1 cellular context compared by ENCODE assay signal in genomic region chr9:132669636-132670358, GRCh38.
TF ChIP-seq lines count a peak whose summit lies in the region.

Gene DDX31 (minus strand): TSS chr9:132669983. CDS start chr9:132669934, 49 bp downstream.

TF ChIP-seq in HepG2, 621 proteins besides CTCF, POLR2A, EP300 and RAD21 (continued from another document and continues in another):
- TF ChIP-seq ETS1 (CRISPR knock-in tag; IDR thresholded peaks at IDR 0.05) (0 out of 2 replicates have a peak, but pooled peaks have one; percentile 59), NR2C2 (CRISPR knock-in tag; IDR thresholded peaks at IDR 0.05; ENCODE audit: borderline replicate concordance) (no peak; the same call in none of the 2 replicates), IKZF1 (IDR thresholded peaks at IDR 0.05) (no peak), ZNF740 (CRISPR knock-in tag; IDR thresholded peaks at IDR 0.05) (peak; percentile 44; the same call in 1 of the 2 replicates), KIAA2018 (CRISPR knock-in tag; IDR thresholded peaks at IDR 0.05; ENCODE audit: borderline replicate concordance) (peak; percentile 79; the same call in 1 of the 2 replicates), ZNF772 (CRISPR knock-in tag; IDR thresholded peaks at IDR 0.05) (peak; percentile 97), SIX1 (CRISPR knock-in tag; IDR thresholded peaks at IDR 0.05; ENCODE audit: borderline replicate concordance) (0 out of 2 replicates have a peak, but pooled peaks have one; percentile 7), ZNF574 (CRISPR knock-in tag; IDR thresholded peaks at IDR 0.05) (peak; percentile 86), RERE (CRISPR knock-in tag; IDR thresholded peaks at IDR 0.05; ENCODE audit: low read depth) (no peak), ZMYM2 (CRISPR knock-in tag; IDR thresholded peaks at IDR 0.05) (peak; percentile 93; the same call in 1 of the 2 replicates), REST (IDR thresholded peaks at IDR 0.05; ENCODE audit: borderline replicate concordance in 1 of 2, low read depth in 1 of 2, low read length in 2 of 2) (no peak), ATF1 (CRISPR knock-in tag; IDR thresholded peaks at IDR 0.05) (no peak), FOXP4 (CRISPR knock-in tag; IDR thresholded peaks at IDR 0.05) (peak; percentile 39; the same call in 1 of the 2 replicates), ZFY (CRISPR knock-in tag; IDR thresholded peaks at IDR 0.05) (peak; percentile 86), YEATS4 (CRISPR knock-in tag; IDR thresholded peaks at IDR 0.05; ENCODE audit: borderline replicate concordance) (peak; percentile 98), FOXK1 (CRISPR knock-in tag; IDR thresholded peaks at IDR 0.05; ENCODE audit: borderline replicate concordance, low read depth) (no peak; the same call in 1 of the 2 replicates), DRAP1 (CRISPR knock-in tag; IDR thresholded peaks at IDR 0.05) (peak; percentile 23; the same call in 1 of the 2 replicates), YY1 (IDR thresholded peaks at IDR 0.05; ENCODE audit: insufficient read depth, insufficient replicate concordance, low read depth, low read length) (peak; percentile 32), SNRNP70 (IDR thresholded peaks at IDR 0.05; ENCODE audit: low read depth, low read length) (no peak), SIN3B (IDR thresholded peaks at IDR 0.05; ENCODE audit: low read length) (no peak), ARNTL (CRISPR knock-in tag; IDR thresholded peaks at IDR 0.05) (peak; percentile 84), GMEB2 (CRISPR knock-in tag; IDR thresholded peaks at IDR 0.05; ENCODE audit: low read depth) (no peak)
